Comparison of ENCODE assay signal across 1 cellular context in the genomic region with DNA sequence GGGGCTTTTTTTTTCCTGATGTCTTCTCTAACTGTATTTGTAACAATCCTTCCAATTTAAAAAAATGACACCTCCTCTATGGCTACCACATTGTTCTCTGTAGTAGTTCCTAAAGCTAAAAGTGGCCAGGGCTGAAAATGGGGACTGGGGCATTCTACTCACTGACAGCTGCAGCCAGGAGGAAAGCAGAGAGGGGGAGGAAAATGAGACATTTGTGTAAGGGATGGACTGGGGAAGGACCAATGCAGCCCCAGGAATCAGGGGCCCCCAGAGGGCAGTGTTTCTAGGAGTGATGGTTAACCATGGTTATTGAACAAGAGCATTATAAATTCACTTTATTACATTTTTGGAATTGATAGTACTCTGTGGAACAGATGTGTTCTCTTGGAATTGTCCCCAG.
TF ChIP-seq lines count a peak whose summit lies in the region.

No MANE protein-coding gene starts in this region.

TF ChIP-seq in WTC11, 78 proteins besides CTCF, POLR2A, EP300 and RAD21 (continued from another document):
- TF ChIP-seq, protein P1, sequence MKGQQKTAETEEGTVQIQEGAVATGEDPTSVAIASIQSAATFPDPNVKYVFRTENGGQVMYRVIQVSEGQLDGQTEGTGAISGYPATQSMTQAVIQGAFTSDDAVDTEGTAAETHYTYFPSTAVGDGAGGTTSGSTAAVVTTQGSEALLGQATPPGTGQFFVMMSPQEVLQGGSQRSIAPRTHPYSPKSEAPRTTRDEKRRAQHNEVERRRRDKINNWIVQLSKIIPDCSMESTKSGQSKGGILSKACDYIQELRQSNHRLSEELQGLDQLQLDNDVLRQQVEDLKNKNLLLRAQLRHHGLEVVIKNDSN (CRISPR knock-in tag; IDR thresholded peaks at IDR 0.05), result no peak
- TF ChIP-seq, protein P2, sequence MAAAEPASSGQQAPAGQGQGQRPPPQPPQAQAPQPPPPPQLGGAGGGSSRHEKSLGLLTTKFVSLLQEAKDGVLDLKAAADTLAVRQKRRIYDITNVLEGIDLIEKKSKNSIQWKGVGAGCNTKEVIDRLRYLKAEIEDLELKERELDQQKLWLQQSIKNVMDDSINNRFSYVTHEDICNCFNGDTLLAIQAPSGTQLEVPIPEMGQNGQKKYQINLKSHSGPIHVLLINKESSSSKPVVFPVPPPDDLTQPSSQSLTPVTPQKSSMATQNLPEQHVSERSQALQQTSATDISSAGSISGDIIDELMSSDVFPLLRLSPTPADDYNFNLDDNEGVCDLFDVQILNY (CRISPR knock-in tag; IDR thresholded peaks at IDR 0.05), result no peak
- TF ChIP-seq RELA (CRISPR knock-in tag; IDR thresholded peaks at IDR 0.05; ENCODE audit: borderline replicate concordance) (no peak), NFATC4 (CRISPR knock-in tag; IDR thresholded peaks at IDR 0.05) (no peak), KAT7 (CRISPR knock-in tag; IDR thresholded peaks at IDR 0.05; ENCODE audit: borderline replicate concordance) (no peak), SP1 (CRISPR knock-in tag; conservative IDR thresholded peaks at IDR 0.05) (no peak), NR2C2 (CRISPR knock-in tag; IDR thresholded peaks at IDR 0.05) (no peak), NR1H2 (CRISPR knock-in tag; IDR thresholded peaks at IDR 0.05) (no peak)
- TF ChIP-seq, protein P3, sequence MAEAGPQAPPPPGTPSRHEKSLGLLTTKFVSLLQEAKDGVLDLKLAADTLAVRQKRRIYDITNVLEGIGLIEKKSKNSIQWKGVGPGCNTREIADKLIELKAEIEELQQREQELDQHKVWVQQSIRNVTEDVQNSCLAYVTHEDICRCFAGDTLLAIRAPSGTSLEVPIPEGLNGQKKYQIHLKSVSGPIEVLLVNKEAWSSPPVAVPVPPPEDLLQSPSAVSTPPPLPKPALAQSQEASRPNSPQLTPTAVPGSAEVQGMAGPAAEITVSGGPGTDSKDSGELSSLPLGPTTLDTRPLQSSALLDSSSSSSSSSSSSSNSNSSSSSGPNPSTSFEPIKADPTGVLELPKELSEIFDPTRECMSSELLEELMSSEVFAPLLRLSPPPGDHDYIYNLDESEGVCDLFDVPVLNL (CRISPR knock-in tag; IDR thresholded peaks at IDR 0.05; ENCODE audit: borderline replicate concordance, low read depth), result no peak
- TF ChIP-seq, protein P4, sequence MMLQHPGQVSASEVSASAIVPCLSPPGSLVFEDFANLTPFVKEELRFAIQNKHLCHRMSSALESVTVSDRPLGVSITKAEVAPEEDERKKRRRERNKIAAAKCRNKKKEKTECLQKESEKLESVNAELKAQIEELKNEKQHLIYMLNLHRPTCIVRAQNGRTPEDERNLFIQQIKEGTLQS (CRISPR knock-in tag; conservative IDR thresholded peaks at IDR 0.05), result no peak
